Comparison of ENCODE assay signal across 9 cellular contexts in the genomic region with DNA sequence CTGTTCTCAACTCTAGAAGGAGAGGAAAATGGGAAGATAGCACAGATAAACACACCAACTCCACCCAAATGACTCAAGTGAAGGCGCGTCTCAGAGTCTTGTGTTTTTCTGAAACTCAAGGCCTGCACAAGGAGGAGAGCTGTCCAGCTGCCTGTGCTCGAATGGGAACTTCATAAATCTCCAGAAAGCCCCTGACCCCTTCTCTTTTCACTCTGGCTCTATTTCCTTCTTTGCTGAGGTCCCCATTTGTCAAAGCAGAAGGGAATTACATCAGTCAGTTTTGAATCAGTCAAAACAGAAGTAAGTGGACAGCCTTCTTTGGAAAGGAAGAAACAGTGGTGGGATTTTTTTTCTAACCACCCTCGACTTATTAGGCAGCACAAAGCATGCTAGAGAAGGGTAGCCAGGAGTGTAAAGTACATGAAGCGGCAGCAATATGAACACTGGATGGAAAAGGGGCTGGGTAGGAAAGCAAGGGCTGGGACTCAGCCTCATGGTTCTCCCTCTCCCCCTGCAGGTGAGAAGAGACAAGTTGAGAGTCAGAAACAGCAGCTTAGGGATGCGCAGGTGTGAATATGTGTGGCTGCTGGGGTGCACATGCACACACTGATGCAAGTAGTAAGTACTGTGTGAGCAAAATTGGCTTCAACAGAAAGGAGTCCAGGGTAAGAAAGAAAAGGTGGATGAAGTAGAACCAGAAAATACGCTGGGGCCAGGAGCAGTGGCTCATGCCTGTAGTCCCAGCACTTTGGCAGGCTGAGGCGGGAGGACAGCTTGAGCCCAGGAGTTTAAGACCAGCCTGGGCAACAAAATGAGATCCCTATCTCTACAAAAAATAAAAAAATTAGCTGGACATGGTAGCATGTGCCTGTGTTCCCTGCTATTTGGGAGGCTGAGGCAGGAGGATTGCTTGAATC. TPM values are rescaled to one million over a fixed set of nuclear protein-coding genes. Genes with fewer than 3 reads are reported as not detected.
A peak's percentile ranks its signal among the peaks of the same experiment; 100 is the strongest.
DNase-seq lines count a peak whose midpoint lies in the region; ATAC-seq and TF ChIP-seq lines count a peak whose summit lies in the region.
"Had no signal": no experiment of that assay in that cellular context is flagged by ENCODE, and none has a peak within 500 bp of the region (broad histone marks: within the 10 kb centered on the region; RNA-seq: fewer than 3 reads in every experiment).

No MANE protein-coding gene starts in this region.

- peaks cover 8% of the 10 kb centered on the region for H3K27me3 Mint-ChIP-seq in brain
- peaks cover 30% of the 10 kb centered on the region for H3K27me3 Mint-ChIP-seq in nephron (ENCODE audit: low read depth)

- H3K4me3 Mint-ChIP-seq in brain (peak overlapping the region in 1 of 5 experiments; percentile 5), nephron (no peak overlapping the region)

- DNase-seq in AG08395 (ENCODE audit: low spot score) = peak; percentile 22
- peak; percentile 24 for DNase-seq in NB4 (ENCODE audit: low read depth)
- DNase-seq in SW 1271 (lab: John Stamatoyannopoulos, UW) = no peak
- no peak for DNase-seq in activated gamma-delta T cell (lab: John Stamatoyannopoulos, UW)

- ATAC-seq in GM18873 (IDR thresholded peaks at IDR 0.05; ENCODE audit: low FRiP score, unreplicated experiment) (peak; percentile 62), GM18861 (IDR thresholded peaks at IDR 0.05; ENCODE audit: unreplicated experiment) (no peak)

- peak; percentile 13 for TF ChIP-seq CTCF in NB4 (IDR thresholded peaks at IDR 0.05; ENCODE audit: low read depth, low read length)
- TF ChIP-seq CTCF in brain (conservative IDR thresholded peaks at IDR 0.05) = peak; percentile 59 to 70
- peak; percentile 39 to 57 (median 47) for TF ChIP-seq CTCF in nephron (IDR thresholded peaks at IDR 0.05; ENCODE audit: unreplicated experiment in 3 of 3)

- no peak for TF ChIP-seq POLR2A in NB4 (IDR thresholded peaks at IDR 0.05; ENCODE audit: extremely low read depth, insufficient read length)

- H3K36me3 Mint-ChIP-seq in brain (no peaks in the 10 kb centered on the region), nephron (ENCODE audit: low read depth) (no peaks in the 10 kb centered on the region)

- H3K27ac Mint-ChIP-seq in brain (peak overlapping the region in 2 of 5 experiments; percentile 5 to 66), nephron (peak overlapping the region in 2 of 3 experiments; percentile 12 to 64)

- no peaks in the 10 kb centered on the region for H3K9me3 Mint-ChIP-seq in brain
- H3K9me3 Mint-ChIP-seq in nephron = peaks cover 3% of the 10 kb centered on the region

- H3K4me1 Mint-ChIP-seq in brain (peaks cover 20% of the 10 kb centered on the region), nephron (peaks cover 20% of the 10 kb centered on the region)

- H3K4me3 ChIP-seq in NB4 (ENCODE audit: low read depth, low read length) = no peak overlapping the region
- H3K4me3 ChIP-seq: dorsolateral prefrontal cortex had no signal

RNA-seq across cellular contexts. Expression of gene MAGEF1, which starts 36.6 kb away (rescaled TPM):
- 98.8 TPM for polyA plus RNA-seq in brain (ENCODE audit: insufficient read depth, low read depth, low replicate concordance)

Comparison
In these comparisons a context has a peak if more than half of its experiments do, and no peak if none do; other contexts are left out.
1. DNase-seq: peak in AG08395 (single experiment) and NB4 (single experiment); none in SW 1271 (0 of 2) and activated gamma-delta T cell (single experiment).
2. CTCF ChIP-seq: peak in every context shown above with its lines; median percentile 64 in brain; 47 in nephron; 13 in NB4.